1 cellular context compared by ENCODE assay signal in the genomic region with DNA sequence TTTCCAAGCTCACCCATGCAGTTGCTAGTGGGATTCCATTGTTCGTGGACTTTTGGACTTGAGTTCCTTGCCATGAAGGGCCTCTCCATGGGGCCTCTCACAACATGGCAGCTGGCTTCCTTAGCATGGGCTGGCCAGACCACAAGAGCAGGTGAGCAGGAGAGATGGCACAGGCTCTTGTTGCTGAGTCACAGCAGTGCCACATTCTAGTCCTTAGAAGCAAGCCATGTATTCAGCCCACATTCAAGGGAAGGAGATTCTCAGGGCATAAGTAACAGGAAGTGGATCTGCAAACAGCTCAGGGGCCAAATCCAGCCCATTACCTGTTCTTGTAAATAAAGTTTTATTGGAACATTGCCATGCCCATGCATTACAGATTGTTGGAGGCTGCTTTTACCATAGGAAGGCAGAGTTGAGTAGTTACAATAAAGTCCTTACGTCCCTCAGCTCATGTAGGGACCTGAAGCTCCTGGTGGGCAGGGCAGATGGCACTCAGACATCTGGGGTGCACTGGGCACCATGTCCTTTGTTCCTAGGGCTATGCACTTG.
TF ChIP-seq lines count a peak whose summit lies in the region.

No MANE protein-coding gene starts in this region.

TF ChIP-seq in K562, 482 proteins besides CTCF, POLR2A, EP300 and RAD21 (continued from another document):
- TF ChIP-seq, protein P1, sequence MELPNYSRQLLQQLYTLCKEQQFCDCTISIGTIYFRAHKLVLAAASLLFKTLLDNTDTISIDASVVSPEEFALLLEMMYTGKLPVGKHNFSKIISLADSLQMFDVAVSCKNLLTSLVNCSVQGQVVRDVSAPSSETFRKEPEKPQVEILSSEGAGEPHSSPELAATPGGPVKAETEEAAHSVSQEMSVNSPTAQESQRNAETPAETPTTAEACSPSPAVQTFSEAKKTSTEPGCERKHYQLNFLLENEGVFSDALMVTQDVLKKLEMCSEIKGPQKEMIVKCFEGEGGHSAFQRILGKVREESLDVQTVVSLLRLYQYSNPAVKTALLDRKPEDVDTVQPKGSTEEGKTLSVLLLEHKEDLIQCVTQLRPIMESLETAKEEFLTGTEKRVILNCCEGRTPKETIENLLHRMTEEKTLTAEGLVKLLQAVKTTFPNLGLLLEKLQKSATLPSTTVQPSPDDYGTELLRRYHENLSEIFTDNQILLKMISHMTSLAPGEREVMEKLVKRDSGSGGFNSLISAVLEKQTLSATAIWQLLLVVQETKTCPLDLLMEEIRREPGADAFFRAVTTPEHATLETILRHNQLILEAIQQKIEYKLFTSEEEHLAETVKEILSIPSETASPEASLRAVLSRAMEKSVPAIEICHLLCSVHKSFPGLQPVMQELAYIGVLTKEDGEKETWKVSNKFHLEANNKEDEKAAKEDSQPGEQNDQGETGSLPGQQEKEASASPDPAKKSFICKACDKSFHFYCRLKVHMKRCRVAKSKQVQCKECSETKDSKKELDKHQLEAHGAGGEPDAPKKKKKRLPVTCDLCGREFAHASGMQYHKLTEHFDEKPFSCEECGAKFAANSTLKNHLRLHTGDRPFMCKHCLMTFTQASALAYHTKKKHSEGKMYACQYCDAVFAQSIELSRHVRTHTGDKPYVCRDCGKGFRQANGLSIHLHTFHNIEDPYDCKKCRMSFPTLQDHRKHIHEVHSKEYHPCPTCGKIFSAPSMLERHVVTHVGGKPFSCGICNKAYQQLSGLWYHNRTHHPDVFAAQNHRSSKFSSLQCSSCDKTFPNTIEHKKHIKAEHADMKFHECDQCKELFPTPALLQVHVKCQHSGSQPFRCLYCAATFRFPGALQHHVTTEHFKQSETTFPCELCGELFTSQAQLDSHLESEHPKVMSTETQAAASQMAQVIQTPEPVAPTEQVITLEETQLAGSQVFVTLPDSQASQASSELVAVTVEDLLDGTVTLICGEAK (IDR thresholded peaks at IDR 0.05) = peak; percentile 75
- TF ChIP-seq, protein P1 (CRISPR knock-in tag; IDR thresholded peaks at IDR 0.05) = no peak
